Comparison of ENCODE assay signal across 19 cellular contexts in the genomic region with DNA sequence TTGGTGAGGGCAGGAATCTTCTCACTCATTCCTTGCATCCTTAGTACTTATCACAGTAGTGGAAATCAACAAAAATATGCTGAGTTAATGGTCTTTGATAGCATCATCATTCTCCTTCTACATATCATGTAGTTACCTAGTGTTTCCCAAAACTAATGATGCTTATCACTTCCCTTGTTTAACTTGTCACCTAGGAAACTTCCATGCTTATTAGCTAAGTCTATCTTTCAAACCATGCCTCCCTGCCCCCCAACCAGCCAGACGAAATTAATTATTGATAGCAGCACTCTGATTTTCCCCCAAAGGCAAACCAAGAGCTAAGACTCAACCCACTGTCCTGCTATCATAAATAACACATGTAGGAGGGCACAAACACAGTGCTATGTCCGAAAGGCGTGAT. TPM values are rescaled to one million over a fixed set of nuclear protein-coding genes. Genes with fewer than 3 reads are reported as not detected.
A peak's percentile ranks its signal among the peaks of the same experiment; 100 is the strongest.
DNase-seq lines count a peak whose midpoint lies in the region; ATAC-seq and TF ChIP-seq lines count a peak whose summit lies in the region.
"Had no signal": no experiment of that assay in that cellular context is flagged by ENCODE, and none has a peak within 500 bp of the region (broad histone marks: within the 10 kb centered on the region; RNA-seq: fewer than 3 reads in every experiment).

No MANE protein-coding gene starts in this region.

- no peak overlapping the region for H3K4me2 ChIP-seq in trophoblast cell (ENCODE audit: low read length)

- H3K36me3 Mint-ChIP-seq in immature natural killer cell, result no peaks in the 10 kb centered on the region
- H3K36me3 Mint-ChIP-seq in natural killer cell treated with Interleukin-12 subunit alpha and Interleukin-12 subunit beta and Interleukin-15 and Interleukin-18, amount 100 ng/mL, for 72 hours, result no peaks in the 10 kb centered on the region
- H3K36me3 Mint-ChIP-seq: CD4-positive, CD25-positive, alpha-beta regulatory T cell; IgD-negative memory B cell had no signal

- CTCF ChIA-PET in HEK293T (lab: Yijun Ruan, JAX), result no interaction called here

- WGBS in trophoblast cell (ENCODE audit: extremely low coverage, insufficient coverage, insufficient read length), result no CpG with 5 or more reads among the region's 3 CpGs

- no peak overlapping the region for H3K4me3 ChIP-seq in trophoblast cell (ENCODE audit: low read depth, low read length)

- no peak overlapping the region for H3K27ac Mint-ChIP-seq in immature natural killer cell
- no peak overlapping the region for H3K27ac Mint-ChIP-seq in natural killer cell treated with Interleukin-12 subunit alpha and Interleukin-12 subunit beta and Interleukin-15 and Interleukin-18, amount 100 ng/mL, for 72 hours
- H3K27ac Mint-ChIP-seq: CD4-positive, CD25-positive, alpha-beta regulatory T cell had no signal

- no peak for ATAC-seq in natural killer cell treated with Interleukin-12 subunit alpha and Interleukin-12 subunit beta and Interleukin-15 and Interleukin-18, amount 100 ng/mL, for 72 hours
- ATAC-seq: HCT116, HepG2 had no signal

- no peak overlapping the region for H4K8ac ChIP-seq in trophoblast cell (ENCODE audit: low read depth, low read length)

- H4K12ac ChIP-seq in trophoblast cell (ENCODE audit: low read depth, low read length), result no peak overlapping the region

- no peak overlapping the region for H2BK120ac ChIP-seq in trophoblast cell (ENCODE audit: insufficient read depth, low read length, poor library complexity)

- H2AK5ac ChIP-seq in trophoblast cell (ENCODE audit: low read length), result no peak overlapping the region

- no peak overlapping the region for H3K14ac ChIP-seq in trophoblast cell (ENCODE audit: low read length)

- POLR2A ChIA-PET in HEK293T (lab: Yijun Ruan, JAX), result no interaction called here

- H3K9me3 ChIP-seq in trophoblast cell (ENCODE audit: insufficient read depth, low read depth, low read length), result no peaks in the 10 kb centered on the region
- H3K9me3 ChIP-seq: BE2C had no signal

- H3K4ac ChIP-seq in trophoblast cell (ENCODE audit: low read depth, low read length), result no peak overlapping the region

- DNase-seq in Caki2 (ENCODE audit: low read depth) (peak; percentile 66), glomerular visceral epithelial cell (ENCODE audit: extremely low spot score) (peak; percentile 11), kidney glomerular epithelial cell (lab: John Stamatoyannopoulos, UW) (peak; percentile 71), trophoblast cell (peak; percentile 28 to 89), immature natural killer cell (no peak), HEK293T (ENCODE audit: extremely low spot score) (no peak)
- no peak for DNase-seq in natural killer cell treated with Interleukin-12 subunit alpha and Interleukin-12 subunit beta and Interleukin-15 and Interleukin-18, amount 100 ng/mL, for 72 hours (ENCODE audit: low spot score)
- DNase-seq: 8988T; ACHN; BE2C; C1 segment of cervical spinal cord; CD4-positive, CD25-positive, alpha-beta regulatory T cell; CD8-positive, alpha-beta memory T cell; COR-L47; GOT3; H7 had no signal

- no peak overlapping the region for H2BK12ac ChIP-seq in trophoblast cell (ENCODE audit: low read length)

- in situ Hi-C loops in Caki2 (cut with HindIII; ENCODE audit: low pct_unique_long_range_greater_than_20kb, low sequenced_read_pairs), result no loop called here

- no peaks in the 10 kb centered on the region for H3K9me3 Mint-ChIP-seq in immature natural killer cell
- no peaks in the 10 kb centered on the region for H3K9me3 Mint-ChIP-seq in natural killer cell treated with Interleukin-12 subunit alpha and Interleukin-12 subunit beta and Interleukin-15 and Interleukin-18, amount 100 ng/mL, for 72 hours
- H3K9me3 Mint-ChIP-seq: CD4-positive, CD25-positive, alpha-beta regulatory T cell; CD8-positive, alpha-beta memory T cell; IgD-negative memory B cell had no signal

- H3K79me1 ChIP-seq in trophoblast cell (ENCODE audit: low read length), result no peaks in the 10 kb centered on the region

- no peaks in the 10 kb centered on the region for H3K79me2 ChIP-seq in trophoblast cell (ENCODE audit: control insufficient read depth, insufficient read depth, low read length, poor library complexity)

- no peaks in the 10 kb centered on the region for H3K4me1 Mint-ChIP-seq in immature natural killer cell
- H3K4me1 Mint-ChIP-seq in natural killer cell treated with Interleukin-12 subunit alpha and Interleukin-12 subunit beta and Interleukin-15 and Interleukin-18, amount 100 ng/mL, for 72 hours (ENCODE audit: low read depth in 2 of 2), result no peaks in the 10 kb centered on the region
- H3K4me1 Mint-ChIP-seq: CD4-positive, CD25-positive, alpha-beta regulatory T cell; CD8-positive, alpha-beta memory T cell had no signal

- H3K18ac ChIP-seq in trophoblast cell (ENCODE audit: low read length), result no peak overlapping the region

- no peak overlapping the region for H2BK5ac ChIP-seq in trophoblast cell (ENCODE audit: low read depth, low read length, poor library complexity)

- H3K27ac ChIP-seq in trophoblast cell (ENCODE audit: low read depth, low read length), result no peak overlapping the region

- H3K4me1 ChIP-seq in trophoblast cell (ENCODE audit: control insufficient read depth in 1 of 2, insufficient read depth in 2 of 2, low read length in 2 of 2), result no peaks in the 10 kb centered on the region
- H3K4me1 ChIP-seq: BE2C had no signal

- peaks cover 0 to 10% (median 1%) of the 10 kb centered on the region in 3 donors for H3K27me3 Mint-ChIP-seq in immature natural killer cell (ENCODE audit: low read depth in 3 of 3)
- H3K27me3 Mint-ChIP-seq in natural killer cell treated with Interleukin-12 subunit alpha and Interleukin-12 subunit beta and Interleukin-15 and Interleukin-18, amount 100 ng/mL, for 72 hours, result peaks cover 9 to 11% of the 10 kb centered on the region in 2 donors
- H3K27me3 Mint-ChIP-seq: IgD-negative memory B cell had no signal

- H3K4me3 Mint-ChIP-seq in immature natural killer cell, result no peak overlapping the region
- no peak overlapping the region for H3K4me3 Mint-ChIP-seq in natural killer cell treated with Interleukin-12 subunit alpha and Interleukin-12 subunit beta and Interleukin-15 and Interleukin-18, amount 100 ng/mL, for 72 hours
- H3K4me3 Mint-ChIP-seq: CD4-positive, CD25-positive, alpha-beta regulatory T cell; CD8-positive, alpha-beta memory T cell; IgD-negative memory B cell had no signal

- no peak overlapping the region for H2AFZ ChIP-seq in trophoblast cell (ENCODE audit: insufficient read depth, low read length, poor library complexity)

- H3K36me3 ChIP-seq in trophoblast cell (ENCODE audit: control insufficient read depth in 1 of 2, insufficient read depth in 2 of 2, low read length in 2 of 2), result no peaks in the 10 kb centered on the region
- H3K36me3 ChIP-seq: BE2C had no signal

- H4K91ac ChIP-seq in trophoblast cell (ENCODE audit: low read depth, low read length), result no peak overlapping the region

- no peak overlapping the region for H3K23ac ChIP-seq in trophoblast cell (ENCODE audit: low read length)

- no peak overlapping the region for H3K9ac ChIP-seq in trophoblast cell (ENCODE audit: low read length)

- H3K27me3 ChIP-seq in trophoblast cell (ENCODE audit: insufficient read depth, low read length), result no peaks in the 10 kb centered on the region
- H3K27me3 ChIP-seq: BE2C had no signal

TF ChIP-seq in HEK293T, 16 proteins besides CTCF, POLR2A, EP300 and RAD21:
- TF ChIP-seq SUZ12 (IDR thresholded peaks at IDR 0.05) (no peak), LEF1 (IDR thresholded peaks at IDR 0.05; ENCODE audit: borderline replicate concordance) (no peak), ELF4 (IDR thresholded peaks at IDR 0.05) (no peak)
TF ChIP-seq in HEK293T: peak in this region for 0.

RNA-seq across cellular contexts. Expression of gene LPAR3, which starts 25.7 kb away (rescaled TPM):
- total RNA-seq in Caki2 (2014; rRNA removed; shearing (Covaris generic); ENCODE audit: low replicate concordance), result not detected in 2 replicates
- polyA plus RNA-seq in trophoblast cell (2013), result 0.32 and 0.38 TPM in 2 replicates
- under 1 TPM in 1 of 3 donors, not detected in 2; 0.30 TPM for polyA plus RNA-seq in immature natural killer cell
- total RNA-seq in natural killer cell treated with Interleukin-12 subunit alpha and Interleukin-12 subunit beta and Interleukin-15 and Interleukin-18, amount 100 ng/mL, for 72 hours, result 1 to 10 TPM in 1 of 2 donors, under 1 TPM in 1; 0.90 to 1.4 TPM
- total RNA-seq: HepG2 had no signal
- polyA plus RNA-seq: CD4-positive, CD25-positive, alpha-beta regulatory T cell; HepG2; IgD-negative memory B cell had no signal

Comparison
In these comparisons a context has a peak if more than half of its experiments do, and no peak if none do; other contexts are left out.
1. DNase-seq: peak in Caki2 (single experiment), glomerular visceral epithelial cell (single experiment), kidney glomerular epithelial cell (single experiment) and trophoblast cell (2 of 2); none in immature natural killer cell (0 of 3), natural killer cell treated with Interleukin-12 subunit alpha and Interleukin-12 subunit beta and Interleukin-15 and Interleukin-18, amount 100 ng/mL, for 72 hours (single experiment) and HEK293T (single experiment).